Comparison of ENCODE assay signal across 8 cellular contexts in the genomic region with DNA sequence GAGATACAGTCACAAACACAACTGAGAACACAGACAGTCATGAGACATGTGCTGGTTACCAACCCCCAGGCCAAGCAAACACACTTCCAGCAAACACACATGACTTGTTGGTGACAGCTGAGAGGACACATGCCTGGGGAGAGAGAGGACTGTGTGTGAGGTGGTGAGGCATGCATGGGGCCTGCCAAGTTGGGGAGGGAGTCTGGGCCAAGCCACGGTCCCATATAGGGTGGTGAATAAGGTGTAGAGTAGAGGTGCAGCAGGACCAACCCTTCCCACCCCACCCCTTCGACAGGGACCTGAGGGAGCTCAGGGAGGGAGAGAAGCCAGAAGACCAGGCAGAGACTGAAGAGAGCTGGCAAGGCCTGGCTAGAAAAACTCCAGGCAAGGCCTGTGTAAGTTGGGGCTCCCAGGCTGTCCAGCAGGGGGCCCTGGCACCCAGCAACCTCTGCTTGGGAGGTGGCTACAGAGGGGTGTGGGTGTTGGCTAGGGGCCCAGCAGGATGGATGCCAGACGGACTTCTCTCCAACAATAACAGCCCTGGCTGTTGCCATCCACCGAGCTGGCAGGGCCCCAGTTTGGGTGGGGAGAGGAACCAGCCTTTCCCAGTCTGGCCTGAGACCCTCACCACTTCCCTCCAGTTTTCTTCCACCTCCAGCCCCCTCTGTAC. TPM values are rescaled to one million over a fixed set of nuclear protein-coding genes. Genes with fewer than 3 reads are reported as not detected.
DNase-seq lines count a peak whose midpoint lies in the region; ATAC-seq and TF ChIP-seq lines count a peak whose summit lies in the region.

No MANE protein-coding gene starts in this region.

- H3K4me3 Mint-ChIP-seq in activated naive CD4-positive, alpha-beta T cell treated with anti-CD3 and anti-CD28 coated beads, Interleukin-2, amount 50 U/mL, for 24 hours, result peak overlapping the region; percentile 15

- H3K27ac ChIP-seq in upper lobe of left lung, result peak overlapping the region; percentile 71 to 91 (median 87)

- no peak overlapping the region for H3K27ac Mint-ChIP-seq in activated naive CD4-positive, alpha-beta T cell treated with anti-CD3 and anti-CD28 coated beads, Interleukin-2, amount 50 U/mL, for 24 hours

- TF ChIP-seq POLR2A in upper lobe of left lung (IDR thresholded peaks at IDR 0.05), result peak in 1 of 4 donors; percentile 65

- no peaks in the 10 kb centered on the region for H3K9me3 ChIP-seq in upper lobe of left lung

- H3K36me3 Mint-ChIP-seq in activated naive CD4-positive, alpha-beta T cell treated with anti-CD3 and anti-CD28 coated beads, Interleukin-2, amount 50 U/mL, for 24 hours, result peaks cover 3% of the 10 kb centered on the region

- no peaks in the 10 kb centered on the region for H3K9me3 Mint-ChIP-seq in activated naive CD4-positive, alpha-beta T cell treated with anti-CD3 and anti-CD28 coated beads, Interleukin-2, amount 50 U/mL, for 24 hours

- H3K4me3 ChIP-seq in LNCaP clone FGC (ENCODE audit: low read depth, low read length), result no peak overlapping the region
- peak overlapping the region in 2 of 4 donors; percentile 0 to 87 for H3K4me3 ChIP-seq in upper lobe of left lung

- peaks cover 38% of the 10 kb centered on the region for H3K4me1 Mint-ChIP-seq in activated naive CD4-positive, alpha-beta T cell treated with anti-CD3 and anti-CD28 coated beads, Interleukin-2, amount 50 U/mL, for 24 hours

- peak; percentile 64 for DNase-seq in CMK (ENCODE audit: low read depth)
- peak; percentile 32 for DNase-seq in LNCaP clone FGC (ENCODE audit: low read depth)
- DNase-seq in SK-MEL-5 (ENCODE audit: low read depth, low spot score), result peak; percentile 68
- DNase-seq in glomerular endothelial cell (ENCODE audit: extremely low read depth, low read depth, low spot score), result peak; percentile 54
- DNase-seq in pons (ENCODE audit: low spot score), result peak; percentile 77
- DNase-seq in upper lobe of left lung, result peak; percentile 84 to 93

- peak; percentile 41 for ATAC-seq in GM21390 (IDR thresholded peaks at IDR 0.05; ENCODE audit: unreplicated experiment)
- peak; percentile 64 to 87 for ATAC-seq in upper lobe of left lung (ENCODE audit: low FRiP score in 2 of 2)

- no peaks in the 10 kb centered on the region for H3K36me3 ChIP-seq in upper lobe of left lung

- TF ChIP-seq CTCF in LNCaP clone FGC (IDR thresholded peaks at IDR 0.05; ENCODE audit: control insufficient read depth, extremely low read depth, insufficient read depth) (peak; percentile 49), upper lobe of left lung (IDR thresholded peaks at IDR 0.05) (peak; percentile 84 to 91 (median 88))

- TF ChIP-seq EP300 in upper lobe of left lung (IDR thresholded peaks at IDR 0.05), result peak in 1 of 4 donors; percentile 93

- in situ Hi-C loops in SK-MEL-5 (cut with HindIII; ENCODE audit: low pct_unique_long_range_greater_than_20kb, low sequenced_read_pairs), result no loop called here

- H3K4me1 ChIP-seq in upper lobe of left lung, result peaks cover 59 to 93% (median 83%) of the 10 kb centered on the region in 4 donors

- H3K27me3 Mint-ChIP-seq in activated naive CD4-positive, alpha-beta T cell treated with anti-CD3 and anti-CD28 coated beads, Interleukin-2, amount 50 U/mL, for 24 hours, result no peaks in the 10 kb centered on the region

- WGBS in upper lobe of left lung, 2 donors, result 10 to 19% methylated on average over 2 to 4 of the region's 4 CpGs

- H3K27me3 ChIP-seq in upper lobe of left lung, result no peaks in the 10 kb centered on the region

RNA-seq across cellular contexts. Expression of gene SLC29A1, which starts 2.0 kb away (rescaled TPM):
- 8.6 and 9.3 TPM in 2 replicates for total RNA-seq in SK-MEL-5 (2014; rRNA removed; shearing (Covaris generic))
- polyA plus RNA-seq in SK-MEL-5 (2015; cell fraction: cytosol; rRNA removed), result 30.6 and 38.5 TPM in 2 replicates
- 97.8 and 99.2 TPM in 2 replicates for polyA plus RNA-seq in SK-MEL-5 (2015; cell fraction: nucleus; rRNA removed)
- total RNA-seq in glomerular endothelial cell (185 and 208 TPM in 2 replicates), upper lobe of left lung (10 to 100 TPM; 38.3 to 93.2 (median 45.8) TPM)

RNA-seq across cellular contexts. Expression of gene MYMX, which starts 4.7 kb away (rescaled TPM):
- not detected in 2 replicates for total RNA-seq in SK-MEL-5 (2014; rRNA removed; shearing (Covaris generic))
- not detected in 2 replicates for polyA plus RNA-seq in SK-MEL-5 (2015; cell fraction: cytosol; rRNA removed)
- not detected in 2 replicates for polyA plus RNA-seq in SK-MEL-5 (2015; cell fraction: nucleus; rRNA removed)
- 2.2 TPM in 1 of 2 replicates, not detected in the other for total RNA-seq in glomerular endothelial cell
- total RNA-seq in upper lobe of left lung, result under 1 TPM in 1 of 6 donors, not detected in 5; 0.46 TPM

RNA-seq across cellular contexts. Expression of gene HSP90AB1, which starts 25.5 kb away (rescaled TPM):
- 1,764 and 1,784 TPM in 2 replicates for total RNA-seq in SK-MEL-5 (2014; rRNA removed; shearing (Covaris generic))
- polyA plus RNA-seq in SK-MEL-5 (2015; cell fraction: cytosol; rRNA removed), result 1,325 and 1,525 TPM in 2 replicates
- 608 and 680 TPM in 2 replicates for polyA plus RNA-seq in SK-MEL-5 (2015; cell fraction: nucleus; rRNA removed)
- total RNA-seq in glomerular endothelial cell, result 1,001 and 1,125 TPM in 2 replicates
- total RNA-seq in upper lobe of left lung, result 100 to 1,000 TPM; 175 to 656 (median 471) TPM

RNA-seq across cellular contexts. Expression of gene SLC35B2, which starts 35.9 kb away (rescaled TPM):
- 334 and 361 TPM in 2 replicates for total RNA-seq in SK-MEL-5 (2014; rRNA removed; shearing (Covaris generic))
- polyA plus RNA-seq in SK-MEL-5 (2015; cell fraction: cytosol; rRNA removed), result 481 and 517 TPM in 2 replicates
- polyA plus RNA-seq in SK-MEL-5 (2015; cell fraction: nucleus; rRNA removed), result 123 and 129 TPM in 2 replicates
- total RNA-seq in glomerular endothelial cell (51.2 and 56.6 TPM in 2 replicates), upper lobe of left lung (10 to 100 TPM; 14.6 to 44.8 (median 29.8) TPM)

RNA-seq across cellular contexts. Expression of gene NFKBIE, which starts 43.9 kb away (rescaled TPM):
- 11.6 and 12.5 TPM in 2 replicates for total RNA-seq in SK-MEL-5 (2014; rRNA removed; shearing (Covaris generic))
- polyA plus RNA-seq in SK-MEL-5 (2015; cell fraction: cytosol; rRNA removed), result 13.1 and 18.3 TPM in 2 replicates
- 7.1 and 15.4 TPM in 2 replicates for polyA plus RNA-seq in SK-MEL-5 (2015; cell fraction: nucleus; rRNA removed)
- total RNA-seq in glomerular endothelial cell (30.5 and 56.9 TPM in 2 replicates), upper lobe of left lung (10 to 100 TPM in 5 of 6 donors, 1 to 10 TPM in 1; 7.8 to 27.0 (median 13.6) TPM)

Comparison
In these comparisons a context has a peak if more than half of its experiments do, and no peak if none do; other contexts are left out.
1. DNase-seq: peak in every context shown above with its lines; median percentile 88 in upper lobe of left lung; 77 in pons; 68 in SK-MEL-5; 64 in CMK; 54 in glomerular endothelial cell; 32 in LNCaP clone FGC.